In genomic region chr9:86321373-86321772, GRCh38 we compare ENCODE assay signal across 1 cellular context.
TF ChIP-seq lines count a peak whose summit lies in the region.

No MANE protein-coding gene starts in this region.

TF ChIP-seq in IMR-90, 13 proteins besides CTCF, POLR2A, EP300 and RAD21:
- no peak for TF ChIP-seq RCOR1 (IDR thresholded peaks at IDR 0.05; ENCODE audit: insufficient replicate concordance, low read length)
- no peak for TF ChIP-seq NFE2L2 (IDR thresholded peaks at IDR 0.05; ENCODE audit: low read depth, low read length)
- no peak for TF ChIP-seq MAFK (IDR thresholded peaks at IDR 0.05; ENCODE audit: low read depth, low read length)
- TF ChIP-seq BHLHE40 (IDR thresholded peaks at IDR 0.05; ENCODE audit: low read depth, low read length): no peak
- TF ChIP-seq MAZ (IDR thresholded peaks at IDR 0.05; ENCODE audit: borderline replicate concordance, low read depth, low read length): no peak
- peak; percentile 87 for TF ChIP-seq CEBPB (IDR thresholded peaks at IDR 0.05; ENCODE audit: low read depth, low read length)
- no peak for TF ChIP-seq ELK1 (IDR thresholded peaks at IDR 0.05; ENCODE audit: borderline replicate concordance, low read depth, low read length)
